In genomic region chr16:67517178-67517492, GRCh38 we compare ENCODE assay signal across 17 cellular contexts. TPM values are rescaled to one million over a fixed set of nuclear protein-coding genes. Genes with fewer than 3 reads are reported as not detected.
DNase-seq lines count a peak whose midpoint lies in the region; ATAC-seq, FAIRE-seq and TF ChIP-seq lines count a peak whose summit lies in the region.
"Had no signal": no experiment of that assay in that cellular context is flagged by ENCODE, and none has a peak within 500 bp of the region (broad histone marks: within the 10 kb centered on the region; RNA-seq: fewer than 3 reads in every experiment).

No MANE protein-coding gene starts in this region.

- ATAC-seq in GM18511 (IDR thresholded peaks at IDR 0.05; ENCODE audit: unreplicated experiment) = no peak
- ATAC-seq: GM23338, HCT116, PC-3 had no signal

- no peak overlapping the region for H3K9ac ChIP-seq in astrocyte (ENCODE audit: low read length)

- H3K4me1 Mint-ChIP-seq in astrocyte (ENCODE audit: low read depth, unreplicated experiment) = peaks cover 13% of the 10 kb centered on the region
- H3K4me1 Mint-ChIP-seq in nephron progenitor cell = peaks cover 14% of the 10 kb centered on the region
- H3K4me1 Mint-ChIP-seq: GM23338 had no signal

- H3K27ac ChIP-seq in AG04450 (ENCODE audit: low read depth, low read length) (peak overlapping the region; percentile 21), DOHH2 (ENCODE audit: low read depth, low read length) (peak overlapping the region; percentile 98), astrocyte (ENCODE audit: low read depth, low read length) (no peak overlapping the region)
- H3K27ac ChIP-seq in effector memory CD4-positive, alpha-beta T cell (ENCODE audit: insufficient read depth, low read length, poor library complexity, severe bottlenecking) = no peak overlapping the region

- POLR2A ChIA-PET in AG04450 (lab: Yijun Ruan, JAX) = no interaction called here

- CTCF ChIA-PET in AG04450 (lab: Charles Lee) = interaction anchor here (0.6 to 4.7 kb wide), 6 partner anchors 20 to 150 kb away, joined by 3 to 54 read pairs (median 4); partner anchors contain the start of gene ATP6V0D1

- no peak overlapping the region for H3K4me3 Mint-ChIP-seq in astrocyte (ENCODE audit: unreplicated experiment)
- no peak overlapping the region for H3K4me3 Mint-ChIP-seq in nephron progenitor cell
- H3K4me3 Mint-ChIP-seq: CD4-positive, alpha-beta memory T cell; GM23338 had no signal

- H4K20me1 ChIP-seq in DOHH2 (ENCODE audit: control insufficient read depth, insufficient read depth, low read depth, low read length) (no peaks in the 10 kb centered on the region), astrocyte (ENCODE audit: insufficient read depth, low read length) (no peaks in the 10 kb centered on the region)

- H3K4me3 ChIP-seq in AG04450 (ENCODE audit: low read depth, low read length) (no peak overlapping the region), DOHH2 (ENCODE audit: low read length) (peak overlapping the region; percentile 60), astrocyte (ENCODE audit: insufficient read depth, low read depth, low read length) (no peak overlapping the region)
- no peak overlapping the region for H3K4me3 ChIP-seq in effector memory CD4-positive, alpha-beta T cell (ENCODE audit: insufficient read depth, low read depth, low read length, poor library complexity, severe bottlenecking)
- H3K4me3 ChIP-seq: GM23338 had no signal

- H3F3A ChIP-seq in DOHH2 (ENCODE audit: control insufficient read depth, insufficient read depth) = peaks cover 33% of the 10 kb centered on the region

- no peaks in the 10 kb centered on the region for H3K36me3 Mint-ChIP-seq in astrocyte (ENCODE audit: low read depth, unreplicated experiment)
- H3K36me3 Mint-ChIP-seq in nephron progenitor cell (ENCODE audit: low read depth) = no peaks in the 10 kb centered on the region
- H3K36me3 Mint-ChIP-seq: CD4-positive, alpha-beta memory T cell had no signal

- FAIRE-seq in astrocyte (lab: Jason Lieb, UNC) = no peak

- no peak for DNase-seq in AG04450 (ENCODE audit: low read depth, low spot score)
- DNase-seq in astrocyte (ENCODE audit: low read depth) = no peak
- DNase-seq in nephron progenitor cell = no peak
- DNase-seq in NCI-H446 (lab: John Stamatoyannopoulos, UW) = no peak
- no peak for DNase-seq in effector memory CD4-positive, alpha-beta T cell
- DNase-seq: AML-193; Calu3; CD4-positive, alpha-beta memory T cell; DMS53; NCI-H187; NCI-H345; NK-92 treated with Interleukin-12 subunit alpha and Interleukin-12 subunit beta, amount 100 ng/mL, for 24 hours; PC-3 had no signal

- H3K79me2 ChIP-seq in DOHH2 (ENCODE audit: control insufficient read depth, low read length) = peaks cover 3% of the 10 kb centered on the region; the same call in 1 of the 2 replicates
- no peaks in the 10 kb centered on the region for H3K79me2 ChIP-seq in astrocyte (ENCODE audit: insufficient read depth, low read length)

- TF ChIP-seq CTCF in AG04450 (IDR thresholded peaks at IDR 0.05; ENCODE audit: low read depth, low read length) = no peak
- TF ChIP-seq CTCF in DOHH2 (IDR thresholded peaks at IDR 0.05; ENCODE audit: low read depth, low read length, poor library complexity, severe bottlenecking) = no peak
- TF ChIP-seq CTCF in astrocyte (IDR thresholded peaks at IDR 0.05; ENCODE audit: insufficient read depth, low read depth, low read length) = no peak
- no peak for TF ChIP-seq CTCF in nephron progenitor cell (IDR thresholded peaks at IDR 0.05)

- H3K4me2 ChIP-seq in DOHH2 (ENCODE audit: low read length) (peak overlapping the region; percentile 99), astrocyte (ENCODE audit: low read length) (peak overlapping the region; percentile 76)
- H3K4me2 ChIP-seq: GM23338 had no signal

- no peaks in the 10 kb centered on the region for H3K9me2 ChIP-seq in DOHH2 (replicated peaks; ENCODE audit: control insufficient read depth, low read length)

- H3K27me3 Mint-ChIP-seq in astrocyte (ENCODE audit: low read depth, unreplicated experiment) (peaks cover 11% of the 10 kb centered on the region), nephron progenitor cell (ENCODE audit: low read depth, poor library complexity) (peaks cover 68% of the 10 kb centered on the region)
- H3K27me3 Mint-ChIP-seq: CD4-positive, alpha-beta memory T cell had no signal

- H3K27ac Mint-ChIP-seq in astrocyte (ENCODE audit: unreplicated experiment) = no peak overlapping the region
- peak overlapping the region; percentile 61 for H3K27ac Mint-ChIP-seq in nephron progenitor cell
- H3K27ac Mint-ChIP-seq: GM23338 had no signal

- no peaks in the 10 kb centered on the region for H3K9me3 ChIP-seq in AG04450 (ENCODE audit: control insufficient read depth, insufficient read depth, low read length)
- H3K9me3 ChIP-seq in DOHH2 (ENCODE audit: control insufficient read depth, insufficient read depth, low read length) = no peaks in the 10 kb centered on the region
- no peaks in the 10 kb centered on the region for H3K9me3 ChIP-seq in astrocyte (ENCODE audit: insufficient read depth, low read depth, low read length)
- no peaks in the 10 kb centered on the region for H3K9me3 ChIP-seq in effector memory CD4-positive, alpha-beta T cell (ENCODE audit: control insufficient read depth, low read length)

- H2AFZ ChIP-seq in astrocyte (ENCODE audit: low read depth, low read length) = no peak overlapping the region
- H2AFZ ChIP-seq: GM23338 had no signal

- no peaks in the 10 kb centered on the region for H3K36me3 ChIP-seq in DOHH2 (ENCODE audit: control insufficient read depth, low read length)
- no peaks in the 10 kb centered on the region for H3K36me3 ChIP-seq in astrocyte (ENCODE audit: insufficient read depth, low read length)
- H3K36me3 ChIP-seq in effector memory CD4-positive, alpha-beta T cell (ENCODE audit: control insufficient read depth, insufficient read depth, low read length) = no peaks in the 10 kb centered on the region

- H3K4me1 ChIP-seq in DOHH2 (ENCODE audit: control insufficient read depth, low read length) = peaks cover 81% of the 10 kb centered on the region
- H3K4me1 ChIP-seq in astrocyte (ENCODE audit: insufficient read depth, low read length) = peaks cover 15% of the 10 kb centered on the region
- H3K4me1 ChIP-seq in effector memory CD4-positive, alpha-beta T cell (ENCODE audit: control insufficient read depth, insufficient read depth, low read length, poor library complexity, severe bottlenecking) = no peaks in the 10 kb centered on the region

- H3K9me3 Mint-ChIP-seq in astrocyte (ENCODE audit: unreplicated experiment) (no peaks in the 10 kb centered on the region), nephron progenitor cell (peaks cover 2% of the 10 kb centered on the region)
- H3K9me3 Mint-ChIP-seq: CD4-positive, alpha-beta memory T cell; GM23338 had no signal

- no peaks in the 10 kb centered on the region for H3K27me3 ChIP-seq in AG04450 (ENCODE audit: control insufficient read depth, insufficient read depth, low read length)
- H3K27me3 ChIP-seq in DOHH2 (ENCODE audit: control insufficient read depth, low read length) = no peaks in the 10 kb centered on the region
- no peaks in the 10 kb centered on the region for H3K27me3 ChIP-seq in astrocyte (ENCODE audit: insufficient read depth, low read length)
- H3K27me3 ChIP-seq in effector memory CD4-positive, alpha-beta T cell (replicated peaks; ENCODE audit: control insufficient read depth, insufficient read depth, low read length, poor library complexity, severe bottlenecking) = no peaks in the 10 kb centered on the region

RNA-seq across cellular contexts. Expression of gene RIPOR1, which starts 11.5 kb away (rescaled TPM):
- polyA plus RNA-seq in AG04450 (2011; rRNA removed) = 9.9 and 11.5 TPM in 2 replicates
- polyA minus RNA-seq in AG04450 (2011; rRNA and poly(A)+ RNA removed) = 17.7 and 28.8 TPM in 2 replicates
- total RNA-seq in astrocyte = 94.5 and 116 TPM in 2 replicates

RNA-seq across cellular contexts. Expression of gene AGRP, which starts 33.8 kb away (rescaled TPM):
- polyA plus RNA-seq in AG04450 (2011; rRNA removed) = not detected in 2 replicates
- polyA minus RNA-seq in AG04450 (2011; rRNA and poly(A)+ RNA removed) = not detected in 2 replicates
- total RNA-seq in astrocyte = not detected in 2 replicates
- total RNA-seq: Calu3; CD4-positive, alpha-beta memory T cell; GM23338; PC-3 had no signal
- polyA plus RNA-seq: CD4-positive, alpha-beta memory T cell; GM23338 had no signal

RNA-seq across cellular contexts. Expression of gene ATP6V0D1, which starts 36.2 kb away (rescaled TPM):
- polyA plus RNA-seq in AG04450 (2011; rRNA removed) = 101 and 121 TPM in 2 replicates
- 164 and 206 TPM in 2 replicates for polyA minus RNA-seq in AG04450 (2011; rRNA and poly(A)+ RNA removed)
- total RNA-seq in astrocyte = 114 TPM in 2 replicates

RNA-seq across cellular contexts. Expression of gene CTCF, which starts 45.2 kb away (rescaled TPM):
- 21.0 and 24.4 TPM in 2 replicates for polyA plus RNA-seq in AG04450 (2011; rRNA removed)
- 24.5 and 27.5 TPM in 2 replicates for polyA minus RNA-seq in AG04450 (2011; rRNA and poly(A)+ RNA removed)
- total RNA-seq in astrocyte = 25.5 and 26.8 TPM in 2 replicates

Comparison
In these comparisons a context has a peak if more than half of its experiments do, and no peak if none do; other contexts are left out.
1. H3K27ac ChIP-seq: peak in AG04450 (single experiment) and DOHH2 (single experiment); none in astrocyte (single experiment) and effector memory CD4-positive, alpha-beta T cell (single experiment).